26 cellular contexts compared by ENCODE assay signal in genomic region chr10:115606727-115607126, GRCh38.
"Had no signal": no experiment of that assay in that cellular context is flagged by ENCODE, and none has a peak within 500 bp of the region (broad histone marks: within the 10 kb centered on the region; RNA-seq: fewer than 3 reads in every experiment).

No MANE protein-coding gene starts in this region.

- H3K4me3 ChIP-seq: esophagus muscularis mucosa, gastrocnemius medialis, lung, ovary, right lobe of liver, skin epidermis, testis, tibial nerve, upper lobe of right lung had no signal

- H3K27ac Mint-ChIP-seq: dendritic cell treated with granulocyte-macrophage colony-stimulating factor and Interleukin-4, amounts not matched to agents 40 ng/mL and 50 ng/mL, for 4 days; effector memory CD8-positive, alpha-beta T cell; naive thymus-derived CD4-positive, alpha-beta T cell; progenitor cell of endocrine pancreas; stimulated activated naive B cell treated with anti-CD40 and anti-IgM and Interleukin-4, amounts not matched to agents 10 μg/mL and 1 μg/mL and 100 μg/mL, for 72 hours; stimulated activated naive CD8-positive, alpha-beta T cell treated with anti-CD3 and anti-CD28 coated beads, Interleukin-15, amount 100 ng/mL, for 72 hours had no signal

- H3K27me3 Mint-ChIP-seq: dendritic cell treated with granulocyte-macrophage colony-stimulating factor and Interleukin-4, amounts not matched to agents 40 ng/mL and 50 ng/mL, for 4 days; effector memory CD8-positive, alpha-beta T cell; naive thymus-derived CD4-positive, alpha-beta T cell; progenitor cell of endocrine pancreas; stimulated activated naive B cell treated with anti-CD40 and anti-IgM and Interleukin-4, amounts not matched to agents 10 μg/mL and 1 μg/mL and 100 μg/mL, for 72 hours; stimulated activated naive CD8-positive, alpha-beta T cell treated with anti-CD3 and anti-CD28 coated beads, Interleukin-15, amount 100 ng/mL, for 72 hours had no signal

- H3K4me1 Mint-ChIP-seq: naive thymus-derived CD4-positive, alpha-beta T cell; stimulated activated naive B cell treated with anti-CD40 and anti-IgM and Interleukin-4, amounts not matched to agents 10 μg/mL and 1 μg/mL and 100 μg/mL, for 72 hours; stimulated activated naive CD8-positive, alpha-beta T cell treated with anti-CD3 and anti-CD28 coated beads, Interleukin-15, amount 100 ng/mL, for 72 hours had no signal

- H3K9me3 Mint-ChIP-seq: dendritic cell treated with granulocyte-macrophage colony-stimulating factor and Interleukin-4, amounts not matched to agents 40 ng/mL and 50 ng/mL, for 4 days; neural crest cell; stimulated activated naive B cell treated with anti-CD40 and anti-IgM and Interleukin-4, amounts not matched to agents 10 μg/mL and 1 μg/mL and 100 μg/mL, for 72 hours; stimulated activated naive CD8-positive, alpha-beta T cell treated with anti-CD3 and anti-CD28 coated beads, Interleukin-15, amount 100 ng/mL, for 72 hours had no signal

- H3K27ac ChIP-seq: epithelial cell of prostate, esophagus muscularis mucosa, gastrocnemius medialis, ovary, right lobe of liver, skin epidermis, testis, tibial nerve, upper lobe of right lung had no signal

- H3K36me3 ChIP-seq: esophagus muscularis mucosa, gastrocnemius medialis, ovary, right lobe of liver, tibial nerve, upper lobe of right lung had no signal

- H3K4me1 ChIP-seq: esophagus muscularis mucosa, gastrocnemius medialis, right lobe of liver, testis, tibial nerve, upper lobe of right lung had no signal

- H3K9me3 ChIP-seq: esophagus muscularis mucosa, gastrocnemius medialis, ovary, right lobe of liver, testis, tibial nerve, upper lobe of right lung had no signal

- H3K36me3 Mint-ChIP-seq: naive thymus-derived CD4-positive, alpha-beta T cell; stimulated activated naive B cell treated with anti-CD40 and anti-IgM and Interleukin-4, amounts not matched to agents 10 μg/mL and 1 μg/mL and 100 μg/mL, for 72 hours had no signal

- H3K27me3 ChIP-seq: esophagus muscularis mucosa, gastrocnemius medialis, ovary, right lobe of liver, testis, tibial nerve, upper lobe of right lung had no signal

- DNase-seq: cerebellar nuclear complex; effector memory CD8-positive, alpha-beta T cell; gastrocnemius medialis; glutamatergic neuron; kidney; left colon; left ventricle myocardium superior; midbrain; naive thymus-derived CD4-positive, alpha-beta T cell; nucleus accumbens; ovary; right lobe of liver; stimulated activated CD4-positive, alpha-beta T cell treated with anti-CD3 and anti-CD28 coated beads, Interleukin-2, amount 100 ng/mL, for 24 hours; stimulated activated CD4-positive, alpha-beta T cell treated with anti-CD3 and anti-CD28 coated beads, Interleukin-4, amount 100 ng/mL, for 4 hours; stimulated activated naive B cell treated with anti-CD40 and anti-IgM and Interleukin-4, amounts not matched to agents 10 μg/mL and 1 μg/mL and 100 μg/mL, for 72 hours; stimulated activated naive CD8-positive, alpha-beta T cell treated with anti-CD3 and anti-CD28 coated beads, Interleukin-15, amount 100 ng/mL, for 72 hours; testis; upper lobe of right lung had no signal

- H3K4me3 Mint-ChIP-seq: dendritic cell treated with granulocyte-macrophage colony-stimulating factor and Interleukin-4, amounts not matched to agents 40 ng/mL and 50 ng/mL, for 4 days; effector memory CD8-positive, alpha-beta T cell; naive thymus-derived CD4-positive, alpha-beta T cell; neural crest cell; stimulated activated naive B cell treated with anti-CD40 and anti-IgM and Interleukin-4, amounts not matched to agents 10 μg/mL and 1 μg/mL and 100 μg/mL, for 72 hours; stimulated activated naive CD8-positive, alpha-beta T cell treated with anti-CD3 and anti-CD28 coated beads, Interleukin-15, amount 100 ng/mL, for 72 hours had no signal

- ATAC-seq: effector memory CD8-positive, alpha-beta T cell; gastrocnemius medialis; left colon; left ventricle myocardium superior; naive thymus-derived CD4-positive, alpha-beta T cell; right lobe of liver; stimulated activated naive B cell treated with anti-CD40 and anti-IgM and Interleukin-4, amounts not matched to agents 10 μg/mL and 1 μg/mL and 100 μg/mL, for 72 hours; stimulated activated naive CD8-positive, alpha-beta T cell treated with anti-CD3 and anti-CD28 coated beads, Interleukin-15, amount 100 ng/mL, for 72 hours; upper lobe of right lung had no signal
